ENCODE assay signal across 1 cellular context in genomic region chr9:133729646-133730281, GRCh38.
TF ChIP-seq lines count a peak whose summit lies in the region.

No MANE protein-coding gene starts in this region.

TF ChIP-seq in GM23338, 12 proteins besides CTCF, POLR2A, EP300 and RAD21 (continued from another document):
- TF ChIP-seq ETS1 (IDR thresholded peaks at IDR 0.05) (no peak), POLR2AphosphoS5 (IDR thresholded peaks at IDR 0.05; ENCODE audit: low read depth) (no peak)
